Comparison of ENCODE assay signal across 8 cellular contexts in genomic region chr15:55196458-55197361, GRCh38. TPM values are rescaled to one million over a fixed set of nuclear protein-coding genes. Genes with fewer than 3 reads are reported as not detected.
DNase-seq lines count a peak whose midpoint lies in the region; ATAC-seq, FAIRE-seq and TF ChIP-seq lines count a peak whose summit lies in the region.

TSS of gene RSL24D1 (minus strand) at chr15:55196941. CDS start at chr15:55196890, 51 bp downstream.

- intact Hi-C loops in activated CD4-positive, alpha-beta T cell treated with anti-CD3 and anti-CD28 coated beads for 36 hours (cut with DNase I, micrococcal nuclease): loop anchor here (1.0 to 5.0 kb wide), 9 partner anchors 21 to 1051 kb away; partner anchors contain the start of genes CCPG1 (in 2 of the 2), PIERCE2 (in 2 of the 2), PIGB (in 1 of the 2) and PIGBOS1 (in 1 of the 2)

- H3K27me3 ChIP-seq in BJ (ENCODE audit: control insufficient read depth, insufficient read depth, low read length): no peaks in the 10 kb centered on the region

- no peak within 1 kb of the TSS for H3K4me3 Mint-ChIP-seq in activated CD4-positive, alpha-beta T cell treated with anti-CD3 and anti-CD28 coated beads for 36 hours

- peak; percentile 95 for DNase-seq in BJ (ENCODE audit: low read depth)
- peak; percentile 77 for DNase-seq in GM19238 (ENCODE audit: insufficient read length, low spot score)
- peak; percentile 92 for DNase-seq in NCI-H510A treated with DMSO at 0.1 percent for 48 hours (lab: John Stamatoyannopoulos, UW)
- peak; percentile 97 for DNase-seq in activated CD4-positive, alpha-beta T cell treated with anti-CD3 and anti-CD28 coated beads for 36 hours
- peak; percentile 99 for DNase-seq in kidney tubule cell (ENCODE audit: low spot score)
- peak; percentile 74 to 93 (median 92) for DNase-seq in stimulated activated CD4-positive, alpha-beta T cell treated with anti-CD3 and anti-CD28 coated beads, Interleukin-1b, Interleukin-23, amount 100 ng/mL, for 24 hours (ENCODE audit: low read depth in 4 of 4, low spot score in 1 of 4)

- peaks cover 3% of the 10 kb centered on the region; the same call in 1 of the 2 replicates for H3K36me3 ChIP-seq in BJ (ENCODE audit: control insufficient read depth, insufficient read depth, low read length)

- no peak within 1 kb of the TSS for H3K27ac Mint-ChIP-seq in activated CD4-positive, alpha-beta T cell treated with anti-CD3 and anti-CD28 coated beads for 36 hours

- CTCF ChIA-PET in BJ (lab: Yijun Ruan, JAX): interaction anchor here (0.7 to 1.5 kb wide), 10 partner anchors 9 to 239 kb away, joined by 3 to 4 read pairs (median 3); partner anchors contain the start of genes PIGB and PIGBOS1
- CTCF ChIA-PET in activated CD4-positive, alpha-beta T cell treated with anti-CD3 and anti-CD28 coated beads for 36 hours (lab: Charles Lee): interaction anchor here (0.6 to 2.7 kb wide), 11 partner anchors 10 to 363 kb away, joined by 3 to 11 read pairs (median 3); partner anchors contain the start of genes CCPG1, PIERCE2, PIGB and PIGBOS1

- FAIRE-seq in colon (lab: Jason Lieb, UNC): peak; percentile 72

- H3K27me3 Mint-ChIP-seq in activated CD4-positive, alpha-beta T cell treated with anti-CD3 and anti-CD28 coated beads for 36 hours: no peaks in the 10 kb centered on the region

- POLR2A ChIA-PET in BJ (lab: Charles Lee): interaction anchor here (1.2 kb wide), 1 partner anchor 122 kb away, joined by 5 read pairs; the partner anchor contains the start of genes PIGB and PIGBOS1
- POLR2A ChIA-PET in activated CD4-positive, alpha-beta T cell treated with anti-CD3 and anti-CD28 coated beads for 36 hours (lab: Charles Lee): interaction anchor here (0.7 to 1.3 kb wide), 6 partner anchors 11 to 212 kb away, joined by 3 to 4 read pairs (median 3); partner anchors contain the start of genes PIERCE2, PIGB and PIGBOS1

- peaks cover 18% of the 10 kb centered on the region for H3K36me3 Mint-ChIP-seq in activated CD4-positive, alpha-beta T cell treated with anti-CD3 and anti-CD28 coated beads for 36 hours (ENCODE audit: low read depth)

- H3K9me3 Mint-ChIP-seq in activated CD4-positive, alpha-beta T cell treated with anti-CD3 and anti-CD28 coated beads for 36 hours (ENCODE audit: low read depth): peaks cover 5% of the 10 kb centered on the region

- H3K4me3 ChIP-seq in BJ (ENCODE audit: low read depth, low read length): peak within 1 kb of the TSS; percentile 81

- TF ChIP-seq CTCF in BJ (IDR thresholded peaks at IDR 0.05; ENCODE audit: insufficient read depth, low read depth, low read length): peak; percentile 49

- peaks cover 17% of the 10 kb centered on the region for H3K4me1 Mint-ChIP-seq in activated CD4-positive, alpha-beta T cell treated with anti-CD3 and anti-CD28 coated beads for 36 hours

- ATAC-seq in HG03442 (IDR thresholded peaks at IDR 0.05; ENCODE audit: unreplicated experiment): peak; percentile 95
- ATAC-seq in activated CD4-positive, alpha-beta T cell treated with anti-CD3 and anti-CD28 coated beads for 36 hours: peak; percentile 99

RNA-seq across cellular contexts. Expression of gene RSL24D1, which starts in this region (rescaled TPM):
- 32.0 and 88.4 TPM in 2 replicates for polyA plus RNA-seq in BJ (2011; rRNA removed)
- polyA minus RNA-seq in BJ (2011; rRNA and poly(A)+ RNA removed): 14.0 and 17.7 TPM in 2 replicates
- 100 to 1,000 TPM; 152 to 188 TPM for total RNA-seq in activated CD4-positive, alpha-beta T cell treated with anti-CD3 and anti-CD28 coated beads for 36 hours

Comparison
In these comparisons a context has a peak if more than half of its experiments do, and no peak if none do; other contexts are left out.
1. Peak in every context shown above with its lines: DNase-seq, ATAC-seq and H3K4me3 ChIP-seq.